Comparison of ENCODE assay signal across 33 cellular contexts in genomic region chrX:106451933-106452332, GRCh38.
"Had no signal": no experiment of that assay in that cellular context is flagged by ENCODE, and none has a peak within 500 bp of the region (broad histone marks: within the 10 kb centered on the region; RNA-seq: fewer than 3 reads in every experiment).

No MANE protein-coding gene starts in this region.

- H3K4me3 ChIP-seq: adrenal gland, body of pancreas, breast epithelium, coronary artery had no signal

- ATAC-seq: activated T-cell treated with anti-CD3 and anti-CD28 coated beads, Interleukin-2, amount 50 U/mL, for 4 hours; body of pancreas had no signal

- H3K4me1 Mint-ChIP-seq: activated B cell treated with CpG ODN at 0.5 μM for 24 hours; activated CD4-positive, alpha-beta T cell treated with anti-CD3 and anti-CD28 coated beads, Interleukin-2, amount 10 ng/mL, durations not matched to agents 7 days and 5 days; activated naive CD4-positive, alpha-beta T cell treated with anti-CD3 and anti-CD28 coated beads, Interleukin-2, amount 50 U/mL, for 24 hours; activated naive CD8-positive, alpha-beta T cell treated with anti-CD3 and anti-CD28 coated beads for 36 hours had no signal

- H3K27ac ChIP-seq: adrenal gland, body of pancreas, brain microvascular endothelial cell, breast epithelium, coronary artery, VCaP had no signal

- H3K9me3 Mint-ChIP-seq: activated B cell treated with CpG ODN at 0.5 μM for 24 hours; activated CD4-positive, alpha-beta memory T cell treated with anti-CD3 and anti-CD28 coated beads for 36 hours; activated CD4-positive, alpha-beta T cell treated with anti-CD3 and anti-CD28 coated beads, Interleukin-2, amount 10 ng/mL, durations not matched to agents 7 days and 5 days; activated naive CD4-positive, alpha-beta T cell treated with anti-CD3 and anti-CD28 coated beads for 36 hours; activated naive CD4-positive, alpha-beta T cell treated with anti-CD3 and anti-CD28 coated beads, Interleukin-2, amount 50 U/mL, for 24 hours; activated naive CD8-positive, alpha-beta T cell treated with anti-CD3 and anti-CD28 coated beads for 36 hours; activated T-cell treated with anti-CD3 and anti-CD28 coated beads, Interleukin-2, amount 50 U/mL, for 4 hours; activated T-cell treated with anti-CD3 and anti-CD28 coated beads, Interleukin-2, amount 50 U/mL, for 72 hours; activated T-helper 1 cell treated with anti-CD3 and anti-CD28 coated beads, Interleukin-12 subunit alpha, Interleukin-12 subunit beta, Interleukin-2, Interleukin-4 antibody, amounts not matched to agents 30 ng/mL and 10 ng/mL and 1 ng/mL, durations not matched to agents 14 hours and 24 hours and 36 hours; T-helper 1 cell treated with Interleukin-12 subunit alpha and Interleukin-12 subunit beta and Interleukin-4 antibody, amounts not matched to agents 30 μg/mL and 1 μg/mL, for 36 hours; T-helper 2 cell treated with Interferon-gamma antibody and Interleukin-4, amounts not matched to agents 5 μg/mL and 100 μg/mL, for 36 hours had no signal

- H3K4me3 Mint-ChIP-seq: activated B cell treated with CpG ODN at 0.5 μM for 24 hours; activated CD4-positive, alpha-beta memory T cell treated with anti-CD3 and anti-CD28 coated beads for 36 hours; activated CD4-positive, alpha-beta T cell treated with anti-CD3 and anti-CD28 coated beads, Interleukin-2, amount 10 ng/mL, durations not matched to agents 7 days and 5 days; activated naive CD4-positive, alpha-beta T cell treated with anti-CD3 and anti-CD28 coated beads for 36 hours; activated naive CD4-positive, alpha-beta T cell treated with anti-CD3 and anti-CD28 coated beads, Interleukin-2, amount 50 U/mL, for 24 hours; activated naive CD8-positive, alpha-beta T cell treated with anti-CD3 and anti-CD28 coated beads for 36 hours; activated T-cell treated with anti-CD3 and anti-CD28 coated beads, Interleukin-2, amount 50 U/mL, for 4 hours; activated T-cell treated with anti-CD3 and anti-CD28 coated beads, Interleukin-2, amount 50 U/mL, for 72 hours; activated T-helper 1 cell treated with anti-CD3 and anti-CD28 coated beads, Interleukin-12 subunit alpha, Interleukin-12 subunit beta, Interleukin-2, Interleukin-4 antibody, amounts not matched to agents 30 ng/mL and 10 ng/mL and 1 ng/mL, durations not matched to agents 14 hours and 24 hours and 36 hours; T-helper 1 cell treated with Interleukin-12 subunit alpha and Interleukin-12 subunit beta and Interleukin-4 antibody, amounts not matched to agents 30 μg/mL and 1 μg/mL, for 36 hours; T-helper 2 cell treated with Interferon-gamma antibody and Interleukin-4, amounts not matched to agents 5 μg/mL and 100 μg/mL, for 36 hours had no signal

- H3K4me1 ChIP-seq: adrenal gland, body of pancreas, breast epithelium had no signal

- H3K36me3 Mint-ChIP-seq: activated CD4-positive, alpha-beta memory T cell treated with anti-CD3 and anti-CD28 coated beads for 36 hours; activated naive CD4-positive, alpha-beta T cell treated with anti-CD3 and anti-CD28 coated beads, Interleukin-2, amount 50 U/mL, for 24 hours; activated naive CD8-positive, alpha-beta T cell treated with anti-CD3 and anti-CD28 coated beads for 36 hours had no signal

- H3K27ac Mint-ChIP-seq: activated B cell treated with CpG ODN at 0.5 μM for 24 hours; activated CD4-positive, alpha-beta memory T cell treated with anti-CD3 and anti-CD28 coated beads for 36 hours; activated CD4-positive, alpha-beta T cell treated with anti-CD3 and anti-CD28 coated beads, Interleukin-2, amount 10 ng/mL, durations not matched to agents 7 days and 5 days; activated naive CD4-positive, alpha-beta T cell treated with anti-CD3 and anti-CD28 coated beads for 36 hours; activated naive CD4-positive, alpha-beta T cell treated with anti-CD3 and anti-CD28 coated beads, Interleukin-2, amount 50 U/mL, for 24 hours; activated naive CD8-positive, alpha-beta T cell treated with anti-CD3 and anti-CD28 coated beads for 36 hours; activated T-cell treated with anti-CD3 and anti-CD28 coated beads, Interleukin-2, amount 50 U/mL, for 72 hours; activated T-helper 1 cell treated with anti-CD3 and anti-CD28 coated beads, Interleukin-12 subunit alpha, Interleukin-12 subunit beta, Interleukin-2, Interleukin-4 antibody, amounts not matched to agents 30 ng/mL and 10 ng/mL and 1 ng/mL, durations not matched to agents 14 hours and 24 hours and 36 hours; T-helper 1 cell treated with Interleukin-12 subunit alpha and Interleukin-12 subunit beta and Interleukin-4 antibody, amounts not matched to agents 30 μg/mL and 1 μg/mL, for 36 hours; T-helper 2 cell treated with Interferon-gamma antibody and Interleukin-4, amounts not matched to agents 5 μg/mL and 100 μg/mL, for 36 hours had no signal

- H3K9me3 ChIP-seq: adrenal gland, body of pancreas, breast epithelium had no signal

- DNase-seq: activated B cell treated with CpG ODN at 0.5 μM for 24 hours; activated CD4-positive, alpha-beta memory T cell treated with anti-CD3 and anti-CD28 coated beads for 36 hours; activated CD4-positive, alpha-beta T cell treated with anti-CD3 and anti-CD28 coated beads for 48 hours; activated CD4-positive, alpha-beta T cell treated with anti-CD3 and anti-CD28 coated beads, Interleukin-2, amount 10 ng/mL, durations not matched to agents 7 days and 5 days; activated CD4-positive, alpha-beta T cell treated with anti-CD3 and anti-CD28 coated beads, Interleukin-2, amount 50 U/mL, for 4 hours; activated CD4-positive, CD25-positive, alpha-beta regulatory T cell treated with anti-CD3 and anti-CD28 coated beads, Interleukin-2, amount 50 U/mL, for 72 hours; activated CD8-positive, alpha-beta memory T cell treated with anti-CD3 and anti-CD28 coated beads, Interleukin-2, amount 50 U/mL, for 4 hours; activated effector memory CD4-positive, alpha-beta T cell treated with anti-CD3 and anti-CD28 coated beads, Interleukin-2, amount 50 U/mL, for 16 hours; activated gamma-delta T cell treated with Interleukin-2 at 50 U/mL for 16 hours; activated naive CD4-positive, alpha-beta T cell; activated naive CD4-positive, alpha-beta T cell treated with anti-CD3 and anti-CD28 coated beads for 36 hours; activated naive CD8-positive, alpha-beta T cell treated with anti-CD3 and anti-CD28 coated beads for 36 hours; activated T-cell treated with anti-CD3 and anti-CD28 coated beads for 4 hours; activated T-cell treated with anti-CD3 and anti-CD28 coated beads, Interleukin-2, amount 50 U/mL, for 1 hour; activated T-cell treated with anti-CD3 and anti-CD28 coated beads, Interleukin-2, amount 50 U/mL, for 4 hours; activated T-cell treated with anti-CD3 and anti-CD28 coated beads, Interleukin-2, amount 50 U/mL, for 72 hours; adrenal gland; amniotic stem cell; aorta; body of pancreas; brain microvascular endothelial cell; central memory CD4-positive, alpha-beta T cell; SW 1271; T-helper 1 cell; T-helper 2 cell; T-helper 9 cell had no signal

- H3K27me3 Mint-ChIP-seq: activated B cell treated with CpG ODN at 0.5 μM for 24 hours; activated CD4-positive, alpha-beta memory T cell treated with anti-CD3 and anti-CD28 coated beads for 36 hours; activated naive CD4-positive, alpha-beta T cell treated with anti-CD3 and anti-CD28 coated beads, Interleukin-2, amount 50 U/mL, for 24 hours had no signal
